In the genomic region with DNA sequence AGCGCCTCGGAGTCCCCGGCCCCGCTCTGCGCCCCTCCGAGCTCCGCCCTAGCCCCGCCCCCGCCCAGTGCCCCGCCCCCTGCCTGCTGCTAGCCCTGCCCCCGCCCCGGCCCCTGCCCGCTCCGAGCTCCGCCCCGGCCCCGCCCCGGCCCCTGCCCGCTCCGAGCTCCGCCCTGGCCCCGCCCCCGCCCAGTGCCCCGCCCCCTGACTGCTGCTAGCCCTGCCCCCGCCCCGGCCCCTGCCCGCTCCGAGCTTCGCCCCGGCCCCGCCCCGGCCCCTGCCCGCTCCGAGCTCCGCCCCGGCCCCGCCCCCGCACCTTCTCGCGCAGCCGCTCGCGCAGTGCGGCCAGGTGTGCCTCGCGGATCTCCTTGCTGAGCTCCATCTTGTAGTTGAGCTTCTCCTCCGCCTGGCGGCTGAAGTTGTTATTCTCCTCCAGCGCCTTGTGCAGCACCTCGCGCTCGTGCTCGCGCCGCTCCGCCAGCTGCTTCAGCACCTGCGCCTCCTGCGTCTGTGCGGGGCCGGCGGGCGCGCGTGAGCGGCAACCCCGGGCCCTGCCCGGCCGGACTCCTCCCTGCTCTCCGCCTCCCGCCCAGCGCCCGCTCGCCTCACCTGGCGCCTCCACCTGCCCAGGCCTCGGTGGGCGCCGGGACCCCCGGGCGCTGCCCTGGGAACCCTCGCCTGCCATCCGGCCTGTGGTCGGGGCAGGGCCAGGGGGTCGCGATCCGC, we compare ENCODE assay signal across 2 cellular contexts.
TF ChIP-seq lines count a peak whose summit lies in the region.

No MANE protein-coding gene starts in this region.

TF ChIP-seq in Ishikawa, 13 proteins besides CTCF, POLR2A, EP300 and RAD21 (continued from another document):
- TF ChIP-seq TAF1 (IDR thresholded peaks at IDR 0.05; ENCODE audit: low read depth) (no peak; the same call in 1 of the 2 replicates), CEBPB (IDR thresholded peaks at IDR 0.05) (no peak), YY1 (IDR thresholded peaks at IDR 0.05; ENCODE audit: low read depth) (peak; percentile 69)
- TF ChIP-seq, protein P1, sequence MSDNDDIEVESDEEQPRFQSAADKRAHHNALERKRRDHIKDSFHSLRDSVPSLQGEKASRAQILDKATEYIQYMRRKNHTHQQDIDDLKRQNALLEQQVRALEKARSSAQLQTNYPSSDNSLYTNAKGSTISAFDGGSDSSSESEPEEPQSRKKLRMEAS (IDR thresholded peaks at IDR 0.05), result peak; percentile 75
- TF ChIP-seq, protein P2, sequence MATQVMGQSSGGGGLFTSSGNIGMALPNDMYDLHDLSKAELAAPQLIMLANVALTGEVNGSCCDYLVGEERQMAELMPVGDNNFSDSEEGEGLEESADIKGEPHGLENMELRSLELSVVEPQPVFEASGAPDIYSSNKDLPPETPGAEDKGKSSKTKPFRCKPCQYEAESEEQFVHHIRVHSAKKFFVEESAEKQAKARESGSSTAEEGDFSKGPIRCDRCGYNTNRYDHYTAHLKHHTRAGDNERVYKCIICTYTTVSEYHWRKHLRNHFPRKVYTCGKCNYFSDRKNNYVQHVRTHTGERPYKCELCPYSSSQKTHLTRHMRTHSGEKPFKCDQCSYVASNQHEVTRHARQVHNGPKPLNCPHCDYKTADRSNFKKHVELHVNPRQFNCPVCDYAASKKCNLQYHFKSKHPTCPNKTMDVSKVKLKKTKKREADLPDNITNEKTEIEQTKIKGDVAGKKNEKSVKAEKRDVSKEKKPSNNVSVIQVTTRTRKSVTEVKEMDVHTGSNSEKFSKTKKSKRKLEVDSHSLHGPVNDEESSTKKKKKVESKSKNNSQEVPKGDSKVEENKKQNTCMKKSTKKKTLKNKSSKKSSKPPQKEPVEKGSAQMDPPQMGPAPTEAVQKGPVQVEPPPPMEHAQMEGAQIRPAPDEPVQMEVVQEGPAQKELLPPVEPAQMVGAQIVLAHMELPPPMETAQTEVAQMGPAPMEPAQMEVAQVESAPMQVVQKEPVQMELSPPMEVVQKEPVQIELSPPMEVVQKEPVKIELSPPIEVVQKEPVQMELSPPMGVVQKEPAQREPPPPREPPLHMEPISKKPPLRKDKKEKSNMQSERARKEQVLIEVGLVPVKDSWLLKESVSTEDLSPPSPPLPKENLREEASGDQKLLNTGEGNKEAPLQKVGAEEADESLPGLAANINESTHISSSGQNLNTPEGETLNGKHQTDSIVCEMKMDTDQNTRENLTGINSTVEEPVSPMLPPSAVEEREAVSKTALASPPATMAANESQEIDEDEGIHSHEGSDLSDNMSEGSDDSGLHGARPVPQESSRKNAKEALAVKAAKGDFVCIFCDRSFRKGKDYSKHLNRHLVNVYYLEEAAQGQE (IDR thresholded peaks at IDR 0.05; ENCODE audit: low read depth), result peak; percentile 9
- TF ChIP-seq, protein P3, sequence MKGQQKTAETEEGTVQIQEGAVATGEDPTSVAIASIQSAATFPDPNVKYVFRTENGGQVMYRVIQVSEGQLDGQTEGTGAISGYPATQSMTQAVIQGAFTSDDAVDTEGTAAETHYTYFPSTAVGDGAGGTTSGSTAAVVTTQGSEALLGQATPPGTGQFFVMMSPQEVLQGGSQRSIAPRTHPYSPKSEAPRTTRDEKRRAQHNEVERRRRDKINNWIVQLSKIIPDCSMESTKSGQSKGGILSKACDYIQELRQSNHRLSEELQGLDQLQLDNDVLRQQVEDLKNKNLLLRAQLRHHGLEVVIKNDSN (IDR thresholded peaks at IDR 0.05), result 0 out of 2 replicates have a peak, but pooled peaks have one; percentile 1

TF ChIP-seq in neural cell, 6 proteins besides CTCF, POLR2A, EP300 and RAD21 (continued from another document):
- TF ChIP-seq SMC3 (conservative IDR thresholded peaks at IDR 0.05; ENCODE audit: poor library complexity), result peak; percentile 71
- TF ChIP-seq, protein P2 (IDR thresholded peaks at IDR 0.05; ENCODE audit: borderline replicate concordance), result peak; percentile 26
